ENCODE assay signal across 8 cellular contexts in the genomic region with DNA sequence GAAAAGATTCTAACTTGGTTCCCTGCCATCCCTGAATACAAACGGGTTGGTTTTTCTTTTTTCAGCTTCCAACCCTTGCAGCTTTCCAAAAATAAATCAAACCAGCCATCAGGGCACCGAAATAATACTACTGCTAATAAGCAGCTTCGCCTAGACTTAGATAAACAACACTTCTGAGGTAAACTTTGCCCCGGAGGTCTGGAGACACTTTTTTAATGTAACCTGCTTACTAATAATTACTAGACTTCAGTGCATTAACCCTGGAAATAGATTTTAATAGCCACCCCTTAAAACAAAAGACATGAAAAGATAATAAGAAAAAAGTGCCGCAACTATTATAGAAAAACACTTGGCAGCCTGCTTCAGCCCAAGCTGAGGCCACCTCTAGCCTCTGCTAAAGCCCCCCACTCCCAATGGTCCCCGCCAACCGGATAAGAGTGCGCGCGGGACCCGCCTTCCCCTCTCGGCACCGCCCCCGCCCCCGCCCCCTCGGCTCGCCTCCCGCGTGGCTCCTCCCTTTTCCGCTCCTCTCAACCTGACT. TPM values are rescaled to one million over a fixed set of nuclear protein-coding genes. Genes with fewer than 3 reads are reported as not detected.
DNase-seq lines count a peak whose midpoint lies in the region; ATAC-seq and TF ChIP-seq lines count a peak whose summit lies in the region.

No MANE protein-coding gene starts in this region.

- H3K14ac ChIP-seq in H9 (ENCODE audit: insufficient read depth, low read length): no peak overlapping the region

- no peaks in the 10 kb centered on the region for H4K20me1 ChIP-seq in H9 (ENCODE audit: control insufficient read depth, insufficient read depth, insufficient read length)

- H3K4me1 Mint-ChIP-seq in H9 (peaks cover 26 to 30% of the 10 kb centered on the region in 2 experiments), T-cell (peaks cover 29 to 34% (median 31%) of the 10 kb centered on the region in 3 donors)

- no peak for TF ChIP-seq CTCF in H9 (conservative IDR thresholded peaks at IDR 0.05)
- TF ChIP-seq CTCF in fibroblast of villous mesenchyme (IDR thresholded peaks at IDR 0.05; ENCODE audit: insufficient read depth, low read depth, low read length): no peak

- H4K5ac ChIP-seq in H9 (ENCODE audit: insufficient read length, low read depth, low read length): no peak overlapping the region

- CTCF ChIA-PET in T-cell (lab: Charles Lee): interaction anchor here (0.6 to 2.1 kb wide), 13 partner anchors 10 to 470 kb away, joined by 3 to 17 read pairs (median 3); no protein-coding TSS in a partner anchor

- H3K4ac ChIP-seq in H9 (ENCODE audit: low read depth, low read length): no peak overlapping the region

- H3K27ac Mint-ChIP-seq in H9 (no peak overlapping the region), T-cell (peak overlapping the region; percentile 82 to 90)

- POLR2A ChIA-PET in T-cell (lab: Charles Lee): interaction anchor here (0.6 to 3.3 kb wide), 17 partner anchors 8 to 760 kb away, joined by 3 to 23 read pairs (median 6); a partner anchor contains a TSS

- peaks cover 5% of the 10 kb centered on the region for H3K23me2 ChIP-seq in H9 (ENCODE audit: insufficient read length, low read depth, low read length, poor library complexity, severe bottlenecking)

- peaks cover 6% of the 10 kb centered on the region; the same call in 1 of the 2 replicates for H3K4me1 ChIP-seq in H9 (ENCODE audit: insufficient read depth, low read length)

- no peak overlapping the region for H3K56ac ChIP-seq in H9 (ENCODE audit: insufficient read length, low read depth, low read length)

- H3K9me3 Mint-ChIP-seq in H9 (no peaks in the 10 kb centered on the region; a peak in 1 of 5 replicates), T-cell (no peaks in the 10 kb centered on the region)

- no peaks in the 10 kb centered on the region for H3K27me3 ChIP-seq in H9 (ENCODE audit: insufficient read depth, low read length)

- no peaks in the 10 kb centered on the region for H3K9me3 ChIP-seq in H9 (ENCODE audit: control insufficient read depth, low read depth, low read length)

- H3K27me3 Mint-ChIP-seq in H9 (ENCODE audit: low read depth): peaks cover 3% of the 10 kb centered on the region; the same call in 1 of the 2 replicates
- H3K27me3 Mint-ChIP-seq in T-cell: peaks cover 0 to 2% of the 10 kb centered on the region in 2 donors

- ATAC-seq in T-cell (replicated peaks in 1 of 4) (no peak), sciatic nerve (no peak), GM21786 (IDR thresholded peaks at IDR 0.05; ENCODE audit: unreplicated experiment) (no peak), GM19351 (IDR thresholded peaks at IDR 0.05; ENCODE audit: unreplicated experiment) (no peak)

- no peak overlapping the region for H2AK5ac ChIP-seq in H9 (ENCODE audit: insufficient read length, low read length)

- peak overlapping the region; percentile 44 for H3K4me3 ChIP-seq in fibroblast of villous mesenchyme (ENCODE audit: low read depth, low read length)
- peak overlapping the region; percentile 40 for H3K4me3 ChIP-seq in skeletal muscle cell (ENCODE audit: low read depth, low read length)

- no peak overlapping the region for H2BK5ac ChIP-seq in H9 (ENCODE audit: insufficient read length, low read length)

- H3K4me3 Mint-ChIP-seq in H9 (peak overlapping the region; percentile 25 to 92), T-cell (peak overlapping the region; percentile 86 to 93 (median 92))

- H3K18ac ChIP-seq in H9 (ENCODE audit: insufficient read length, low read depth, low read length): no peak overlapping the region

- no peak overlapping the region for H2AFZ ChIP-seq in H9 (ENCODE audit: low read length)

- no peaks in the 10 kb centered on the region for H3K79me2 ChIP-seq in H9 (ENCODE audit: insufficient read depth, low read length)

- no peak overlapping the region for H3K9ac ChIP-seq in H9 (ENCODE audit: extremely low read depth, insufficient read length, low read length)

- no peak overlapping the region for H3K23ac ChIP-seq in H9 (ENCODE audit: insufficient read length, low read depth, low read length)

- DNase-seq in H9 (no peak), T-cell (no peak), fibroblast of villous mesenchyme (ENCODE audit: low read depth) (no peak), skeletal muscle cell (ENCODE audit: low read depth) (no peak), sciatic nerve (ENCODE audit: low spot score) (no peak), DMS153 (lab: John Stamatoyannopoulos, UW) (no peak)

- intact Hi-C loops in sciatic nerve (cut with DNase I): loop anchor here (10.0 kb wide), 1 partner anchor 70 kb away; no protein-coding TSS in a partner anchor

- H3T11ph ChIP-seq in H9 (ENCODE audit: low read length): no peak overlapping the region

- no peaks in the 10 kb centered on the region for H3K79me1 ChIP-seq in H9 (ENCODE audit: insufficient read depth, low read depth, low read length, poor library complexity, severe bottlenecking)

- H3K36me3 Mint-ChIP-seq in H9 (ENCODE audit: insufficient read depth in 1 of 3, low read depth in 3 of 3) (peaks cover 3 to 18% (median 11%) of the 10 kb centered on the region in 3 experiments), T-cell (peaks cover 9% of the 10 kb centered on the region)

- WGBS in H9 (ENCODE audit: extremely low coverage, insufficient read length, low lambda C conversion rate): no CpG with 5 or more reads among the region's 20 CpGs

- H2BK15ac ChIP-seq in H9 (ENCODE audit: low read depth, low read length): no peak overlapping the region

- H2BK12ac ChIP-seq in H9 (ENCODE audit: insufficient read length, low read depth, low read length): no peak overlapping the region

- H3K4me2 ChIP-seq in H9 (ENCODE audit: insufficient read depth, insufficient read length, low read length): no peak overlapping the region

- no peak overlapping the region for H2BK20ac ChIP-seq in H9 (ENCODE audit: low read depth, low read length, poor library complexity, severe bottlenecking)

- H4K8ac ChIP-seq in H9 (replicated peaks; ENCODE audit: insufficient read length, low read depth, low read length): no peak overlapping the region

- H4K91ac ChIP-seq in H9 (ENCODE audit: insufficient read length, low read depth, low read length): no peak overlapping the region

- H2BK120ac ChIP-seq in H9 (ENCODE audit: low read depth, low read length, poor library complexity, severe bottlenecking): no peak overlapping the region

- no peak overlapping the region for H3K27ac ChIP-seq in H9 (ENCODE audit: insufficient read length, low read depth, low read length)

RNA-seq across cellular contexts. Expression of a gene that starts 0.4 kb away (rescaled TPM):
- total RNA-seq in H9 (2021) (22.8 and 25.0 TPM in 2 replicates), T-cell (10 to 100 TPM; 16.0 to 85.8 (median 21.9) TPM), fibroblast of villous mesenchyme (54.8 and 60.2 TPM in 2 replicates), sciatic nerve (34.6 TPM)

Comparison
In these comparisons a context has a peak if more than half of its experiments do, and no peak if none do; other contexts are left out.
1. H3K27ac Mint-ChIP-seq: peak in T-cell (2 of 2); none in H9 (0 of 3).